Comparison of ENCODE assay signal across 8 cellular contexts in genomic region chr6:36441307-36441894, GRCh38. TPM values are rescaled to one million over a fixed set of nuclear protein-coding genes. Genes with fewer than 3 reads are reported as not detected.
A peak's percentile ranks its signal among the peaks of the same experiment; 100 is the strongest.
DNase-seq lines count a peak whose midpoint lies in the region; ATAC-seq and TF ChIP-seq lines count a peak whose summit lies in the region.

No MANE protein-coding gene starts in this region.

- no TSS peak for BruUV-seq in mammary epithelial cell (replicated peaks; lab: Mats Ljungman, UMichigan)

- peak; percentile 81 for DNase-seq in NCI-H2171 treated with DMSO at 0.1 percent for 48 hours (lab: John Stamatoyannopoulos, UW)
- peak; percentile 98 for DNase-seq in mammary epithelial cell
- DNase-seq in immature natural killer cell = peak; percentile 67 to 72 (median 70)
- DNase-seq in smooth muscle cell (lab: John Stamatoyannopoulos, UW; ENCODE audit: unreplicated experiment) = peak; percentile 42
- no peak for DNase-seq in NCI-H1694 treated with DMSO at 0.1 percent for 48 hours (lab: John Stamatoyannopoulos, UW)

- H3K27ac ChIP-seq in VCaP = peak overlapping the region; percentile 96
- peak overlapping the region; percentile 94 for H3K27ac ChIP-seq in mammary epithelial cell (ENCODE audit: insufficient read depth, low read depth, low read length)
- H3K27ac ChIP-seq in smooth muscle cell (ENCODE audit: low read depth) = peak overlapping the region; percentile 99

- H3K36me3 ChIP-seq in mammary epithelial cell (ENCODE audit: insufficient read depth, low read length) = no peaks in the 10 kb centered on the region
- H3K36me3 ChIP-seq in smooth muscle cell (ENCODE audit: low read depth) = no peaks in the 10 kb centered on the region

- peaks cover 38% of the 10 kb centered on the region for H3K79me2 ChIP-seq in mammary epithelial cell (ENCODE audit: insufficient read depth, low read length)
- peaks cover 34% of the 10 kb centered on the region for H3K79me2 ChIP-seq in smooth muscle cell (ENCODE audit: low read depth)

- peaks cover 24% of the 10 kb centered on the region for H3K4me1 ChIP-seq in mammary epithelial cell (ENCODE audit: insufficient read depth, low read length)
- peaks cover 34% of the 10 kb centered on the region for H3K4me1 ChIP-seq in smooth muscle cell (ENCODE audit: low read depth)

- H3F3A ChIP-seq in smooth muscle cell (ENCODE audit: low read depth) = peaks cover 14% of the 10 kb centered on the region

- peak overlapping the region; percentile 92 for H3K9ac ChIP-seq in mammary epithelial cell (ENCODE audit: insufficient read depth, low read length)
- H3K9ac ChIP-seq in smooth muscle cell (ENCODE audit: low read depth) = peak overlapping the region; percentile 75

- H3K9me3 ChIP-seq in mammary epithelial cell (replicated peaks; ENCODE audit: insufficient read depth, low read length) (no peaks in the 10 kb centered on the region), smooth muscle cell (replicated peaks; ENCODE audit: low read depth) (no peaks in the 10 kb centered on the region)

- TF ChIP-seq CTCF in VCaP (conservative IDR thresholded peaks at IDR 0.05) (no peak), mammary epithelial cell (conservative IDR thresholded peaks at IDR 0.05 in 1 of 2, IDR thresholded peaks at IDR 0.05 in 1 of 2; ENCODE audit: extremely low read depth in 1 of 2, insufficient read depth in 1 of 2, low read depth in 1 of 2, low read length in 2 of 2) (no peak), smooth muscle cell (IDR thresholded peaks at IDR 0.05; ENCODE audit: borderline replicate concordance, insufficient read depth, poor library complexity, severe bottlenecking) (no peak)

- H4K20me1 ChIP-seq in mammary epithelial cell (ENCODE audit: insufficient read depth, low read length) (no peaks in the 10 kb centered on the region), smooth muscle cell (ENCODE audit: low read depth) (peaks cover 23% of the 10 kb centered on the region)

- H3K4me3 ChIP-seq in mammary epithelial cell (replicated peaks in 1 of 3; ENCODE audit: insufficient read depth in 1 of 3, low read depth in 2 of 3, low read length in 3 of 3) = no peak overlapping the region
- no peak overlapping the region for H3K4me3 ChIP-seq in smooth muscle cell

- H3K4me2 ChIP-seq in mammary epithelial cell (ENCODE audit: insufficient read depth, low read depth, low read length) = peak overlapping the region; percentile 44
- H3K4me2 ChIP-seq in smooth muscle cell = peak overlapping the region; percentile 91

- in situ Hi-C loops in mammary epithelial cell (cut with MboI; ENCODE audit: low sequenced_read_pairs in 2 of 2) = no loop called here

- peak overlapping the region; percentile 80 to 98 (median 92) for H3K27ac Mint-ChIP-seq in immature natural killer cell

- H3K27me3 Mint-ChIP-seq in immature natural killer cell (ENCODE audit: low read depth in 3 of 3) = peaks cover 7 to 14% (median 8%) of the 10 kb centered on the region in 3 donors

- H3K36me3 Mint-ChIP-seq in immature natural killer cell = no peaks in the 10 kb centered on the region

- ATAC-seq in GM18498 (IDR thresholded peaks at IDR 0.05; ENCODE audit: unreplicated experiment) (peak; percentile 58), HG03060 (IDR thresholded peaks at IDR 0.05; ENCODE audit: low read depth, unreplicated experiment) (peak; percentile 53)

- H3K4me1 Mint-ChIP-seq in immature natural killer cell = peaks cover 42 to 47% of the 10 kb centered on the region in 2 donors

- H3K9me3 Mint-ChIP-seq in immature natural killer cell = no peaks in the 10 kb centered on the region

- H3K27me3 ChIP-seq in mammary epithelial cell (ENCODE audit: insufficient read depth, low read length) (no peaks in the 10 kb centered on the region), smooth muscle cell (ENCODE audit: low read depth) (no peaks in the 10 kb centered on the region)

- WGBS in mammary epithelial cell (ENCODE audit: low coverage, missing lambda C conversion rate) = 25% methylated on average over 8 of the region's 8 CpGs
- 20% methylated on average over 8 of the region's 8 CpGs for WGBS in smooth muscle cell (ENCODE audit: low lambda C conversion rate)

- dilution Hi-C loops in mammary epithelial cell (cut with HindIII; ENCODE audit: low sequenced_read_pairs) = no loop called here

- CTCF ChIA-PET in mammary epithelial cell (lab: Charles Lee; ENCODE audit: low non-redundant PET) = interaction anchor here (0.7 kb wide), 1 partner anchor 149 kb away, joined by 3 read pairs; no protein-coding TSS in a partner anchor

- peak overlapping the region; percentile 46 to 65 (median 55) for H3K4me3 Mint-ChIP-seq in immature natural killer cell

- H2AFZ ChIP-seq in mammary epithelial cell (ENCODE audit: low read depth, low read length) (peak overlapping the region; percentile 29), smooth muscle cell (ENCODE audit: low read depth) (peak overlapping the region; percentile 1)

- intact Hi-C loops in mammary epithelial cell (cut with micrococcal nuclease) = loop anchor here (1.0 to 5.0 kb wide), 4 partner anchors 18 to 241 kb away; no protein-coding TSS in a partner anchor

RNA-seq across cellular contexts. Expression of gene PXT1, which starts 1.3 kb away (rescaled TPM):
- total RNA-seq in mammary epithelial cell (under 1 TPM; under 0.01 to 0.16 TPM), smooth muscle cell (not detected in 2 replicates)
- polyA plus RNA-seq in mammary epithelial cell (0.20 TPM), immature natural killer cell (under 1 TPM in 2 of 3 donors, not detected in 1; 0.09 TPM), smooth muscle cell (not detected in 2 replicates)
- not detected for polyA minus RNA-seq in mammary epithelial cell

RNA-seq across cellular contexts. Expression of gene KCTD20, which starts 1.4 kb away (rescaled TPM):
- 10 to 100 TPM; 18.0 to 31.8 TPM for total RNA-seq in mammary epithelial cell
- 12.8 TPM for polyA plus RNA-seq in mammary epithelial cell
- polyA minus RNA-seq in mammary epithelial cell = 30.0 TPM
- polyA plus RNA-seq in immature natural killer cell = 10 to 100 TPM; 41.1 to 50.5 (median 47.5) TPM
- total RNA-seq in smooth muscle cell = 54.9 and 61.3 TPM in 2 replicates
- polyA plus RNA-seq in smooth muscle cell = 29.6 and 31.3 TPM in 2 replicates

RNA-seq across cellular contexts. Expression of gene ETV7, which starts 53.9 kb away (rescaled TPM):
- total RNA-seq in mammary epithelial cell (1 to 10 TPM in 1 of 2 donors, under 1 TPM in 1; 0.64 to 1.0 TPM), smooth muscle cell (0.18 TPM in 1 of 2 replicates, not detected in the other)
- polyA plus RNA-seq in mammary epithelial cell (0.78 TPM), immature natural killer cell (1 to 10 TPM in 1 of 3 donors, not detected in 2; 2.0 TPM), smooth muscle cell (0.83 and 1.2 TPM in 2 replicates)
- polyA minus RNA-seq in mammary epithelial cell = not detected
